1 cellular context compared by ENCODE assay signal in the genomic region with DNA sequence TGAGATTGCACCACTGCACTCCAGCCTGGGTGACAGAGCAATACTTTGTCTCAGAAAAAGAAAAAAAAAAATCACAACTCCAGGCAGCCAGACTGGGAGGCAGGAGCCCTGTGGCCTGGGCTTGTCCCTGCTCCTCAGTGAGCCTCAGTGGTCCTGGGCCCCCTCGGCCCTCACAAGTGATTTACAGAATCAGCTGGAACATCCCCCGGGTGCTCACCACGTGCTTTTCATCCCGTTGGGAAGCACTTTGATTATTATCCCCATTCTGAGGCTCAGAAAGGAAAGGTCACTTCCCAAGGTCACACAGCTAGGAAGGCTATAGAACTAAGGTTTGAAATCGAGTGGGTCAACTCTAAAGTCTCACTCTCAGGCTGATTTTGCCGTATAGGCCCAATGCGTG.
TF ChIP-seq lines count a peak whose summit lies in the region.

No MANE protein-coding gene starts in this region.

TF ChIP-seq in H1, 55 proteins besides CTCF, POLR2A, EP300 and RAD21:
- no peak for TF ChIP-seq SRF (IDR thresholded peaks at IDR 0.05; ENCODE audit: low read depth, low read length)
- TF ChIP-seq HDAC2 (IDR thresholded peaks at IDR 0.05; ENCODE audit: borderline replicate concordance in 1 of 2, low read depth in 2 of 2, low read length in 2 of 2), result no peak
- TF ChIP-seq ASH2L (IDR thresholded peaks at IDR 0.05; ENCODE audit: low read length), result no peak
- TF ChIP-seq SIRT6 (IDR thresholded peaks at IDR 0.05; ENCODE audit: low read length), result no peak
- no peak for TF ChIP-seq SUZ12 (IDR thresholded peaks at IDR 0.05; ENCODE audit: low read length)
- no peak for TF ChIP-seq HDAC6 (IDR thresholded peaks at IDR 0.05; ENCODE audit: low read depth, low read length)
- no peak for TF ChIP-seq BACH1 (IDR thresholded peaks at IDR 0.05; ENCODE audit: low read length)
- no peak for TF ChIP-seq CEBPB (IDR thresholded peaks at IDR 0.05; ENCODE audit: low read depth, low read length)
- TF ChIP-seq CBX8 (IDR thresholded peaks at IDR 0.05; ENCODE audit: borderline replicate concordance, low read depth, low read length), result no peak
- TF ChIP-seq EGR1 (IDR thresholded peaks at IDR 0.05; ENCODE audit: borderline replicate concordance, low read depth, low read length), result no peak
- TF ChIP-seq CREB1 (IDR thresholded peaks at IDR 0.05), result no peak
- TF ChIP-seq TAF1 (IDR thresholded peaks at IDR 0.05; ENCODE audit: low read depth, low read length), result no peak
TF ChIP-seq in H1: peak in this region for 0.
